ENCODE assay signal across 1 cellular context in genomic region chr20:38999965-39000910, GRCh38.
TF ChIP-seq lines count a peak whose summit lies in the region.

No MANE protein-coding gene starts in this region.

TF ChIP-seq in HepG2, 621 proteins besides CTCF, POLR2A, EP300 and RAD21 (continued from another document and continues in another):
- TF ChIP-seq KIAA2018 (CRISPR knock-in tag; IDR thresholded peaks at IDR 0.05; ENCODE audit: borderline replicate concordance): no peak
- TF ChIP-seq ZNF558 (CRISPR knock-in tag; IDR thresholded peaks at IDR 0.05; ENCODE audit: borderline replicate concordance): no peak
- no peak; the same call in 1 of the 2 replicates for TF ChIP-seq ZNF589 (CRISPR knock-in tag; conservative IDR thresholded peaks at IDR 0.05)
- TF ChIP-seq PHF8 (CRISPR knock-in tag; IDR thresholded peaks at IDR 0.05): no peak
- peak; percentile 71; the same call in 1 of the 2 replicates for TF ChIP-seq HNRNPL (IDR thresholded peaks at IDR 0.05; ENCODE audit: low read depth, low read length)
- no peak for TF ChIP-seq ZNF616 (CRISPR knock-in tag; IDR thresholded peaks at IDR 0.05; ENCODE audit: low read depth)
- TF ChIP-seq CENPBD1 (CRISPR knock-in tag; IDR thresholded peaks at IDR 0.05; ENCODE audit: borderline replicate concordance, low read depth): no peak
- no peak for TF ChIP-seq GMEB2 (CRISPR knock-in tag; IDR thresholded peaks at IDR 0.05; ENCODE audit: low read depth)
- TF ChIP-seq NPAS2 (CRISPR knock-in tag; IDR thresholded peaks at IDR 0.05; ENCODE audit: borderline replicate concordance): no peak
- TF ChIP-seq ZNF556 (CRISPR knock-in tag; IDR thresholded peaks at IDR 0.05; ENCODE audit: borderline replicate concordance): no peak
- no peak for TF ChIP-seq AKAP8 (CRISPR knock-in tag; IDR thresholded peaks at IDR 0.05)
- TF ChIP-seq BRCA1 (CRISPR knock-in tag; IDR thresholded peaks at IDR 0.05): no peak
- no peak for TF ChIP-seq ZBTB46 (CRISPR knock-in tag; IDR thresholded peaks at IDR 0.05; ENCODE audit: borderline replicate concordance)
- TF ChIP-seq ZNF629 (CRISPR knock-in tag; conservative IDR thresholded peaks at IDR 0.05): no peak
- no peak for TF ChIP-seq ZNF10 (CRISPR knock-in tag; IDR thresholded peaks at IDR 0.05; ENCODE audit: borderline replicate concordance, low read depth)
- no peak for TF ChIP-seq ZNF879 (CRISPR knock-in tag; IDR thresholded peaks at IDR 0.05)
- no peak for TF ChIP-seq ZNF468 (CRISPR knock-in tag; IDR thresholded peaks at IDR 0.05)
- no peak for TF ChIP-seq SOX6 (IDR thresholded peaks at IDR 0.05)
- TF ChIP-seq SOX6 (CRISPR knock-in tag; IDR thresholded peaks at IDR 0.05): peak; percentile 52; the same call in 1 of the 2 replicates
- no peak for TF ChIP-seq PHB2 (IDR thresholded peaks at IDR 0.05; ENCODE audit: partially characterized antibody)
- TF ChIP-seq NR1H2 (CRISPR knock-in tag; IDR thresholded peaks at IDR 0.05; ENCODE audit: borderline replicate concordance, low read depth): no peak
- TF ChIP-seq ATF7 (IDR thresholded peaks at IDR 0.05): no peak
- no peak for TF ChIP-seq ATF7 (CRISPR knock-in tag; IDR thresholded peaks at IDR 0.05)
- no peak for TF ChIP-seq ZNF597 (CRISPR knock-in tag; IDR thresholded peaks at IDR 0.05)
- TF ChIP-seq ZNF839 (CRISPR knock-in tag; IDR thresholded peaks at IDR 0.05; ENCODE audit: borderline replicate concordance): no peak
- TF ChIP-seq MEF2D (CRISPR knock-in tag; IDR thresholded peaks at IDR 0.05): peak; percentile 72
- TF ChIP-seq MIER3 (CRISPR knock-in tag; IDR thresholded peaks at IDR 0.05; ENCODE audit: borderline replicate concordance): peak; percentile 27; the same call in 1 of the 2 replicates
- TF ChIP-seq PBX2 (CRISPR knock-in tag; IDR thresholded peaks at IDR 0.05): no peak
- TF ChIP-seq ZNF281 (CRISPR knock-in tag; IDR thresholded peaks at IDR 0.05; ENCODE audit: borderline replicate concordance): no peak
- TF ChIP-seq PRDM10 (CRISPR knock-in tag; IDR thresholded peaks at IDR 0.05; ENCODE audit: low read depth): peak; percentile 78
- TF ChIP-seq ZNF333 (CRISPR knock-in tag; IDR thresholded peaks at IDR 0.05; ENCODE audit: borderline replicate concordance): no peak
- no peak for TF ChIP-seq HNRNPH1 (optimal IDR thresholded peaks at IDR 0.05; ENCODE audit: low read depth, low read length)
- TF ChIP-seq MYC (CRISPR knock-in tag; IDR thresholded peaks at IDR 0.05; ENCODE audit: borderline replicate concordance): no peak
- TF ChIP-seq CAMTA2 (CRISPR knock-in tag; IDR thresholded peaks at IDR 0.05; ENCODE audit: borderline replicate concordance): no peak
- no peak for TF ChIP-seq ZNF652 (CRISPR knock-in tag; IDR thresholded peaks at IDR 0.05; ENCODE audit: borderline replicate concordance, low read depth)
- TF ChIP-seq ELF1 (CRISPR knock-in tag; IDR thresholded peaks at IDR 0.05): no peak; the same call in 1 of the 2 replicates
- peak; percentile 68; the same call in 1 of the 2 replicates for TF ChIP-seq TGIF2 (CRISPR knock-in tag; IDR thresholded peaks at IDR 0.05)
